1 cellular context compared by ENCODE assay signal in genomic region chr10:98323221-98324164, GRCh38.
TF ChIP-seq lines count a peak whose summit lies in the region.

No MANE protein-coding gene starts in this region.

TF ChIP-seq in GM23338, 12 proteins besides CTCF, POLR2A, EP300 and RAD21 (continued from another document):
- TF ChIP-seq REST (IDR thresholded peaks at IDR 0.05; ENCODE audit: unreplicated experiment) = no peak
